Comparison of ENCODE assay signal across 1 cellular context in the genomic region with DNA sequence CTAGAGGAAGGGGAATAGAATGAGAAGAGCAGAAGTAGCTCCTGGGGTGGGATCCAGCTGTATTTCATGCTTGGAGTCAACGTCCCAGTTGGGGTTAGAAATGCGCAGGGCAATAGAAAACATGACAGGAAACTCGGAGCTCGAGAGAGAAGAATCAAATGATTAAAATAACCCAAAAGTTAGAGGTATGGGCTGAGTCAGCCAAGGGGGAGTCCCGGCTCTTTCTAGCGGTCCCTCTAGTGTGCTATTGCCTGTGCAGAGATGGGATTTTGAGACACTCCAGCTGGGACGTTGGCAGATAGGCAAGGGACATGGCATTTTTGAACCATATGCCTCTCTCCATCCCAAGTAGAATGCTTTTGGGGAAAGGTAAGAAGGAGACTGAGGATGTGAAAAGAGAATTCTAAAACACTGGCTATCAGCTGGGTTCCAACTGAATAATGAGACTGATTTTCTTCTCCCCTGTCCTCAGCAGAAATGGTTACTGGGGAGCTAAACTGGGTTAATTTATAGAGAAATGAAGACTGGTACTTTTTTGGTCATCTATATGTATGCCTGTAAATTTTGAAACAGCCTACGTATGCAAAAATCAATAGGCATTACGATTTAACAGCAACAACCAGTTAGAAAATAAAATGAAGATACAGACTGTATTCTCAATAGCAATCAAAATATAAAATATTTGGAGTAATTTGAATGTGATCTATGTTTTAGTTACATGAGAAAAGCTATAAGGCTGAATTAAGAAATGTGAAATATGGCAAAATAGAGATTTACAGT.
TF ChIP-seq lines count a peak whose summit lies in the region.

No MANE protein-coding gene starts in this region.

TF ChIP-seq in GM23338, 12 proteins besides CTCF, POLR2A, EP300 and RAD21:
- TF ChIP-seq EZH2phosphoT487 (IDR thresholded peaks at IDR 0.05; ENCODE audit: unreplicated experiment) (no peak), NANOG (IDR thresholded peaks at IDR 0.05; ENCODE audit: borderline replicate concordance) (no peak), EZH2 (IDR thresholded peaks at IDR 0.05; ENCODE audit: low read depth, unreplicated experiment) (no peak), ZNF114 (CRISPR knock-in tag; IDR thresholded peaks at IDR 0.05) (no peak), POLR2AphosphoS5 (IDR thresholded peaks at IDR 0.05; ENCODE audit: low read depth) (no peak), CREB1 (CRISPR knock-in tag; IDR thresholded peaks at IDR 0.05; ENCODE audit: low read depth) (no peak), JUNB (IDR thresholded peaks at IDR 0.05; ENCODE audit: unreplicated experiment) (no peak), ZNF331 (CRISPR knock-in tag; IDR thresholded peaks at IDR 0.05; ENCODE audit: low read depth) (no peak), STAT1 (IDR thresholded peaks at IDR 0.05; ENCODE audit: unreplicated experiment) (no peak)
- TF ChIP-seq, protein P1, sequence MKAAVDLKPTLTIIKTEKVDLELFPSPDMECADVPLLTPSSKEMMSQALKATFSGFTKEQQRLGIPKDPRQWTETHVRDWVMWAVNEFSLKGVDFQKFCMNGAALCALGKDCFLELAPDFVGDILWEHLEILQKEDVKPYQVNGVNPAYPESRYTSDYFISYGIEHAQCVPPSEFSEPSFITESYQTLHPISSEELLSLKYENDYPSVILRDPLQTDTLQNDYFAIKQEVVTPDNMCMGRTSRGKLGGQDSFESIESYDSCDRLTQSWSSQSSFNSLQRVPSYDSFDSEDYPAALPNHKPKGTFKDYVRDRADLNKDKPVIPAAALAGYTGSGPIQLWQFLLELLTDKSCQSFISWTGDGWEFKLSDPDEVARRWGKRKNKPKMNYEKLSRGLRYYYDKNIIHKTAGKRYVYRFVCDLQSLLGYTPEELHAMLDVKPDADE (IDR thresholded peaks at IDR 0.05), result no peak
- TF ChIP-seq, protein P2, sequence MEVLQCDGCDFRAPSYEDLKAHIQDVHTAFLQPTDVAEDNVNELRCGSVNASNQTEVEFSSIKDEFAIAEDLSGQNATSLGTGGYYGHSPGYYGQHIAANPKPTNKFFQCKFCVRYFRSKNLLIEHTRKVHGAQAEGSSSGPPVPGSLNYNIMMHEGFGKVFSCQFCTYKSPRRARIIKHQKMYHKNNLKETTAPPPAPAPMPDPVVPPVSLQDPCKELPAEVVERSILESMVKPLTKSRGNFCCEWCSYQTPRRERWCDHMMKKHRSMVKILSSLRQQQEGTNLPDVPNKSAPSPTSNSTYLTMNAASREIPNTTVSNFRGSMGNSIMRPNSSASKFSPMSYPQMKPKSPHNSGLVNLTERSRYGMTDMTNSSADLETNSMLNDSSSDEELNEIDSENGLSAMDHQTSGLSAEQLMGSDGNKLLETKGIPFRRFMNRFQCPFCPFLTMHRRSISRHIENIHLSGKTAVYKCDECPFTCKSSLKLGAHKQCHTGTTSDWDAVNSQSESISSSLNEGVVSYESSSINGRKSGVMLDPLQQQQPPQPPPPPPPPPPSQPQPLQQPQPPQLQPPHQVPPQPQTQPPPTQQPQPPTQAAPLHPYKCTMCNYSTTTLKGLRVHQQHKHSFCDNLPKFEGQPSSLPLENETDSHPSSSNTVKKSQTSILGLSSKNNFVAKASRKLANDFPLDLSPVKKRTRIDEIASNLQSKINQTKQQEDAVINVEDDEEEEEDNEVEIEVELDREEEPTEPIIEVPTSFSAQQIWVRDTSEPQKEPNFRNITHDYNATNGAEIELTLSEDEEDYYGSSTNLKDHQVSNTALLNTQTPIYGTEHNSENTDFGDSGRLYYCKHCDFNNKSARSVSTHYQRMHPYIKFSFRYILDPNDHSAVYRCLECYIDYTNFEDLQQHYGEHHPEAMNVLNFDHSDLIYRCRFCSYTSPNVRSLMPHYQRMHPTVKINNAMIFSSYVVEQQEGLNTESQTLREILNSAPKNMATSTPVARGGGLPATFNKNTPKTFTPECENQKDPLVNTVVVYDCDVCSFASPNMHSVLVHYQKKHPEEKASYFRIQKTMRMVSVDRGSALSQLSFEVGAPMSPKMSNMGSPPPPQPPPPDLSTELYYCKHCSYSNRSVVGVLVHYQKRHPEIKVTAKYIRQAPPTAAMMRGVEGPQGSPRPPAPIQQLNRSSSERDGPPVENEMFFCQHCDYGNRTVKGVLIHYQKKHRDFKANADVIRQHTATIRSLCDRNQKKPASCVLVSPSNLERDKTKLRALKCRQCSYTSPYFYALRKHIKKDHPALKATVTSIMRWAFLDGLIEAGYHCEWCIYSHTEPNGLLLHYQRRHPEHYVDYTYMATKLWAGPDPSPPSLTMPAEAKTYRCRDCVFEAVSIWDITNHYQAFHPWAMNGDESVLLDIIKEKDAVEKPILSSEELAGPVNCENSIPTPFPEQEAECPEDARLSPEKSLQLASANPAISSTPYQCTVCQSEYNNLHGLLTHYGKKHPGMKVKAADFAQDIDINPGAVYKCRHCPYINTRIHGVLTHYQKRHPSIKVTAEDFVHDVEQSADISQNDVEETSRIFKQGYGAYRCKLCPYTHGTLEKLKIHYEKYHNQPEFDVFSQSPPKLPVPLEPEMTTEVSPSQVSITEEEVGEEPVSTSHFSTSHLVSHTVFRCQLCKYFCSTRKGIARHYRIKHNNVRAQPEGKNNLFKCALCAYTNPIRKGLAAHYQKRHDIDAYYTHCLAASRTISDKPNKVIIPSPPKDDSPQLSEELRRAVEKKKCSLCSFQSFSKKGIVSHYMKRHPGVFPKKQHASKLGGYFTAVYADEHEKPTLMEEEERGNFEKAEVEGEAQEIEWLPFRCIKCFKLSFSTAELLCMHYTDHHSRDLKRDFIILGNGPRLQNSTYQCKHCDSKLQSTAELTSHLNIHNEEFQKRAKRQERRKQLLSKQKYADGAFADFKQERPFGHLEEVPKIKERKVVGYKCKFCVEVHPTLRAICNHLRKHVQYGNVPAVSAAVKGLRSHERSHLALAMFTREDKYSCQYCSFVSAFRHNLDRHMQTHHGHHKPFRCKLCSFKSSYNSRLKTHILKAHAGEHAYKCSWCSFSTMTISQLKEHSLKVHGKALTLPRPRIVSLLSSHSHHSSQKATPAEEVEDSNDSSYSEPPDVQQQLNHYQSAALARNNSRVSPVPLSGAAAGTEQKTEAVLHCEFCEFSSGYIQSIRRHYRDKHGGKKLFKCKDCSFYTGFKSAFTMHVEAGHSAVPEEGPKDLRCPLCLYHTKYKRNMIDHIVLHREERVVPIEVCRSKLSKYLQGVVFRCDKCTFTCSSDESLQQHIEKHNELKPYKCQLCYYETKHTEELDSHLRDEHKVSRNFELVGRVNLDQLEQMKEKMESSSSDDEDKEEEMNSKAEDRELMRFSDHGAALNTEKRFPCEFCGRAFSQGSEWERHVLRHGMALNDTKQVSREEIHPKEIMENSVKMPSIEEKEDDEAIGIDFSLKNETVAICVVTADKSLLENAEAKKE (CRISPR knock-in tag; IDR thresholded peaks at IDR 0.05), result no peak
- TF ChIP-seq, protein P3, sequence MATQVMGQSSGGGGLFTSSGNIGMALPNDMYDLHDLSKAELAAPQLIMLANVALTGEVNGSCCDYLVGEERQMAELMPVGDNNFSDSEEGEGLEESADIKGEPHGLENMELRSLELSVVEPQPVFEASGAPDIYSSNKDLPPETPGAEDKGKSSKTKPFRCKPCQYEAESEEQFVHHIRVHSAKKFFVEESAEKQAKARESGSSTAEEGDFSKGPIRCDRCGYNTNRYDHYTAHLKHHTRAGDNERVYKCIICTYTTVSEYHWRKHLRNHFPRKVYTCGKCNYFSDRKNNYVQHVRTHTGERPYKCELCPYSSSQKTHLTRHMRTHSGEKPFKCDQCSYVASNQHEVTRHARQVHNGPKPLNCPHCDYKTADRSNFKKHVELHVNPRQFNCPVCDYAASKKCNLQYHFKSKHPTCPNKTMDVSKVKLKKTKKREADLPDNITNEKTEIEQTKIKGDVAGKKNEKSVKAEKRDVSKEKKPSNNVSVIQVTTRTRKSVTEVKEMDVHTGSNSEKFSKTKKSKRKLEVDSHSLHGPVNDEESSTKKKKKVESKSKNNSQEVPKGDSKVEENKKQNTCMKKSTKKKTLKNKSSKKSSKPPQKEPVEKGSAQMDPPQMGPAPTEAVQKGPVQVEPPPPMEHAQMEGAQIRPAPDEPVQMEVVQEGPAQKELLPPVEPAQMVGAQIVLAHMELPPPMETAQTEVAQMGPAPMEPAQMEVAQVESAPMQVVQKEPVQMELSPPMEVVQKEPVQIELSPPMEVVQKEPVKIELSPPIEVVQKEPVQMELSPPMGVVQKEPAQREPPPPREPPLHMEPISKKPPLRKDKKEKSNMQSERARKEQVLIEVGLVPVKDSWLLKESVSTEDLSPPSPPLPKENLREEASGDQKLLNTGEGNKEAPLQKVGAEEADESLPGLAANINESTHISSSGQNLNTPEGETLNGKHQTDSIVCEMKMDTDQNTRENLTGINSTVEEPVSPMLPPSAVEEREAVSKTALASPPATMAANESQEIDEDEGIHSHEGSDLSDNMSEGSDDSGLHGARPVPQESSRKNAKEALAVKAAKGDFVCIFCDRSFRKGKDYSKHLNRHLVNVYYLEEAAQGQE (IDR thresholded peaks at IDR 0.05; ENCODE audit: unreplicated experiment), result no peak
TF ChIP-seq in GM23338: peak in this region for 0.
